1 cellular context compared by ENCODE assay signal in genomic region chr7:143047327-143047726, GRCh38.
TF ChIP-seq lines count a peak whose summit lies in the region.

No MANE protein-coding gene starts in this region.

TF ChIP-seq in HepG2, 621 proteins besides CTCF, POLR2A, EP300 and RAD21:
- TF ChIP-seq, protein P1, sequence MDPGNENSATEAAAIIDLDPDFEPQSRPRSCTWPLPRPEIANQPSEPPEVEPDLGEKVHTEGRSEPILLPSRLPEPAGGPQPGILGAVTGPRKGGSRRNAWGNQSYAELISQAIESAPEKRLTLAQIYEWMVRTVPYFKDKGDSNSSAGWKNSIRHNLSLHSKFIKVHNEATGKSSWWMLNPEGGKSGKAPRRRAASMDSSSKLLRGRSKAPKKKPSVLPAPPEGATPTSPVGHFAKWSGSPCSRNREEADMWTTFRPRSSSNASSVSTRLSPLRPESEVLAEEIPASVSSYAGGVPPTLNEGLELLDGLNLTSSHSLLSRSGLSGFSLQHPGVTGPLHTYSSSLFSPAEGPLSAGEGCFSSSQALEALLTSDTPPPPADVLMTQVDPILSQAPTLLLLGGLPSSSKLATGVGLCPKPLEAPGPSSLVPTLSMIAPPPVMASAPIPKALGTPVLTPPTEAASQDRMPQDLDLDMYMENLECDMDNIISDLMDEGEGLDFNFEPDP (CRISPR knock-in tag; conservative IDR thresholded peaks at IDR 0.05): no peak
- TF ChIP-seq MAZ (IDR thresholded peaks at IDR 0.05; ENCODE audit: borderline replicate concordance, low read depth, low read length) (no peak), MAZ (CRISPR knock-in tag; IDR thresholded peaks at IDR 0.05; ENCODE audit: low read depth) (no peak), ATF7-NPFF (CRISPR knock-in tag; IDR thresholded peaks at IDR 0.05; ENCODE audit: low read depth) (no peak), ZNF761 (CRISPR knock-in tag; conservative IDR thresholded peaks at IDR 0.05) (no peak), ZFY (CRISPR knock-in tag; IDR thresholded peaks at IDR 0.05) (no peak), HOXA3 (CRISPR knock-in tag; IDR thresholded peaks at IDR 0.05) (no peak), ZNF713 (CRISPR knock-in tag; IDR thresholded peaks at IDR 0.05) (no peak), SNAI1 (CRISPR knock-in tag; IDR thresholded peaks at IDR 0.05; ENCODE audit: borderline replicate concordance) (no peak), KDM1A (CRISPR knock-in tag; IDR thresholded peaks at IDR 0.05) (no peak), ZNF775 (CRISPR knock-in tag; IDR thresholded peaks at IDR 0.05; ENCODE audit: borderline replicate concordance) (no peak)
- TF ChIP-seq, protein P2, sequence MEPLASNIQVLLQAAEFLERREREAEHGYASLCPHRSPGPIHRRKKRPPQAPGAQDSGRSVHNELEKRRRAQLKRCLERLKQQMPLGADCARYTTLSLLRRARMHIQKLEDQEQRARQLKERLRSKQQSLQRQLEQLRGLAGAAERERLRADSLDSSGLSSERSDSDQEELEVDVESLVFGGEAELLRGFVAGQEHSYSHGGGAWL (CRISPR knock-in tag; IDR thresholded peaks at IDR 0.05): no peak
- TF ChIP-seq, protein P3, sequence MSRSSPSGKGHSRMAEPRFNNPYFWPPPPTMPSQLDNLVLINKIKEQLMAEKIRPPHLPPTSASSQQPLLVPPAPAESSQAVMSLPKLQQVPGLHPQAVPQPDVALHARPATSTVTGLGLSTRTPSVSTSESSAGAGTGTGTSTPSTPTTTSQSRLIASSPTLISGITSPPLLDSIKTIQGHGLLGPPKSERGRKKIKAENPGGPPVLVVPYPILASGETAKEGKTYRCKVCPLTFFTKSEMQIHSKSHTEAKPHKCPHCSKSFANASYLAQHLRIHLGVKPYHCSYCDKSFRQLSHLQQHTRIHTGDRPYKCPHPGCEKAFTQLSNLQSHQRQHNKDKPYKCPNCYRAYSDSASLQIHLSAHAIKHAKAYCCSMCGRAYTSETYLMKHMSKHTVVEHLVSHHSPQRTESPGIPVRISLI (CRISPR knock-in tag; IDR thresholded peaks at IDR 0.05; ENCODE audit: borderline replicate concordance): no peak
- TF ChIP-seq, protein P4, sequence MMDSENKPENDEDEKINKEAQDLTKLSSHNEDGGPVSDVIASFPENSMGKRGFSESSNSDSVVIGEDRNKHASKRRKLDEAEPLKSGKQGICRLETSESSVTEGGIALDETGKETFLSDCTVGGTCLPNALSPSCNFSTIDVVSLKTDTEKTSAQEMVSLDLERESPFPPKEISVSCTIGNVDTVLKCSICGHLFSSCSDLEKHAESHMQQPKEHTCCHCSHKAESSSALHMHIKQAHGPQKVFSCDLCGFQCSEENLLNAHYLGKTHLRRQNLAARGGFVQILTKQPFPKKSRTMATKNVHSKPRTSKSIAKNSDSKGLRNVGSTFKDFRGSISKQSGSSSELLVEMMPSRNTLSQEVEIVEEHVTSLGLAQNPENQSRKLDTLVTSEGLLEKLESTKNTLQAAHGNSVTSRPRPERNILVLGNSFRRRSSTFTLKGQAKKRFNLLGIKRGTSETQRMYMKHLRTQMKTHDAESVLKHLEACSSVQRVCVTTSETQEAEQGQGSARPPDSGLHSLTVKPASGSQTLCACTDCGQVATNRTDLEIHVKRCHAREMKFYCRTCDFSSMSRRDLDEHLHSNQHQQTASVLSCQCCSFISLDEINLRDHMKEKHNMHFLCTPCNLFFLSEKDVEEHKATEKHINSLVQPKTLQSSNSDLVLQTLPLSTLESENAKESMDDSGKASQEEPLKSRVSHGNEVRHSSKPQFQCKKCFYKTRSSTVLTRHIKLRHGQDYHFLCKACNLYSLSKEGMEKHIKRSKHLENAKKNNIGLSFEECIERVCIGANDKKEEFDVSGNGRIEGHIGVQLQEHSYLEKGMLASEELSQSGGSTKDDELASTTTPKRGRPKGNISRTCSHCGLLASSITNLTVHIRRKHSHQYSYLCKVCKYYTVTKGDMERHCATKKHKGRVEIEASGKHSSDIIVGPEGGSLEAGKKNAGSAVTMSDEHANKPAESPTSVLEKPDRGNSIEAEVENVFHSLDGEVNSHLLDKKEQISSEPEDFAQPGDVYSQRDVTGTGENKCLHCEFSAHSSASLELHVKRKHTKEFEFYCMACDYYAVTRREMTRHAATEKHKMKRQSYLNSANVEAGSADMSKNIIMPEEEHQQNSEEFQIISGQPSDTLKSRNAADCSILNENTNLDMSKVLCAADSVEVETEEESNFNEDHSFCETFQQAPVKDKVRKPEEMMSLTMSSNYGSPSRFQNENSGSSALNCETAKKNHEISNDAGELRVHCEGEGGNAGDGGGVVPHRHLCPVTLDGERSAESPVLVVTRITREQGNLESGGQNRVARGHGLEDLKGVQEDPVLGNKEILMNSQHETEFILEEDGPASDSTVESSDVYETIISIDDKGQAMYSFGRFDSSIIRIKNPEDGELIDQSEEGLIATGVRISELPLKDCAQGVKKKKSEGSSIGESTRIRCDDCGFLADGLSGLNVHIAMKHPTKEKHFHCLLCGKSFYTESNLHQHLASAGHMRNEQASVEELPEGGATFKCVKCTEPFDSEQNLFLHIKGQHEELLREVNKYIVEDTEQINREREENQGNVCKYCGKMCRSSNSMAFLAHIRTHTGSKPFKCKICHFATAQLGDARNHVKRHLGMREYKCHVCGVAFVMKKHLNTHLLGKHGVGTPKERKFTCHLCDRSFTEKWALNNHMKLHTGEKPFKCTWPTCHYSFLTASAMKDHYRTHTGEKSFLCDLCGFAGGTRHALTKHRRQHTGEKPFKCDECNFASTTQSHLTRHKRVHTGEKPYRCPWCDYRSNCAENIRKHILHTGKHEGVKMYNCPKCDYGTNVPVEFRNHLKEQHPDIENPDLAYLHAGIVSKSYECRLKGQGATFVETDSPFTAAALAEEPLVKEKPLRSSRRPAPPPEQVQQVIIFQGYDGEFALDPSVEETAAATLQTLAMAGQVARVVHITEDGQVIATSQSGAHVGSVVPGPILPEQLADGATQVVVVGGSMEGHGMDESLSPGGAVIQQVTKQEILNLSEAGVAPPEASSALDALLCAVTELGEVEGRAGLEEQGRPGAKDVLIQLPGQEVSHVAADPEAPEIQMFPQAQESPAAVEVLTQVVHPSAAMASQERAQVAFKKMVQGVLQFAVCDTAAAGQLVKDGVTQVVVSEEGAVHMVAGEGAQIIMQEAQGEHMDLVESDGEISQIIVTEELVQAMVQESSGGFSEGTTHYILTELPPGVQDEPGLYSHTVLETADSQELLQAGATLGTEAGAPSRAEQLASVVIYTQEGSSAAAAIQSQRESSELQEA (CRISPR knock-in tag; IDR thresholded peaks at IDR 0.05; ENCODE audit: not compliant biosample characterization): no peak
- TF ChIP-seq, protein P5, sequence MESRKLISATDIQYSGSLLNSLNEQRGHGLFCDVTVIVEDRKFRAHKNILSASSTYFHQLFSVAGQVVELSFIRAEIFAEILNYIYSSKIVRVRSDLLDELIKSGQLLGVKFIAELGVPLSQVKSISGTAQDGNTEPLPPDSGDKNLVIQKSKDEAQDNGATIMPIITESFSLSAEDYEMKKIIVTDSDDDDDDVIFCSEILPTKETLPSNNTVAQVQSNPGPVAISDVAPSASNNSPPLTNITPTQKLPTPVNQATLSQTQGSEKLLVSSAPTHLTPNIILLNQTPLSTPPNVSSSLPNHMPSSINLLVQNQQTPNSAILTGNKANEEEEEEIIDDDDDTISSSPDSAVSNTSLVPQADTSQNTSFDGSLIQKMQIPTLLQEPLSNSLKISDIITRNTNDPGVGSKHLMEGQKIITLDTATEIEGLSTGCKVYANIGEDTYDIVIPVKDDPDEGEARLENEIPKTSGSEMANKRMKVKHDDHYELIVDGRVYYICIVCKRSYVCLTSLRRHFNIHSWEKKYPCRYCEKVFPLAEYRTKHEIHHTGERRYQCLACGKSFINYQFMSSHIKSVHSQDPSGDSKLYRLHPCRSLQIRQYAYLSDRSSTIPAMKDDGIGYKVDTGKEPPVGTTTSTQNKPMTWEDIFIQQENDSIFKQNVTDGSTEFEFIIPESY (CRISPR knock-in tag; IDR thresholded peaks at IDR 0.05): no peak
